In the genomic region with DNA sequence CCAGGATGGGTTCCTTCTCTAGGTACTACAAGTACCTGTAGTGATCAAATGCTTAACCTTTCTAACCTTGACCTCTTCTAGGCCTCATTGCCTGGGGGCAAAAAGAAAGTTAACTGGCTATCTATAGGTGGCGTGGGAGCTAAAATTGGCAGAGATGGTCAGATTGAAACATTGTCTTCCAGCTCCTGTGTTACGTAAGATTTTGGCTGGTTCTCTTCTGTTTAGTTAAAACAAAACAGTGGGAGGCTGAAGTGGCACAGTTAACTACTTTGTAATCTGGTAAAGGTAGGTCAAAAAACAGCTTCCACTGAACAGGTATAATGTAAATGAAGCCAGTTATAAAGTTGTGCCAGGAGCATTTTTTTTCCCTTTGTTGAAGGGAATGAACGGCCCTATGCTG, we compare ENCODE assay signal across 26 cellular contexts.
"Had no signal": no experiment of that assay in that cellular context is flagged by ENCODE, and none has a peak within 500 bp of the region (broad histone marks: within the 10 kb centered on the region; RNA-seq: fewer than 3 reads in every experiment).

No MANE protein-coding gene starts in this region.

- H3K4me1 ChIP-seq: gastroesophageal sphincter, uterus had no signal

- H3K4me1 Mint-ChIP-seq: activated CD4-positive, alpha-beta T cell treated with anti-CD3 and anti-CD28 coated beads for 36 hours; activated CD8-positive, alpha-beta memory T cell treated with anti-CD3 and anti-CD28 coated beads, Interleukin-2, amount 10 ng/mL, durations not matched to agents 7 days and 5 days; stimulated activated effector memory CD8-positive, alpha-beta T cell treated with anti-CD3 and anti-CD28 coated beads, Interleukin-12 subunit alpha, Interleukin-12 subunit beta, amount 100 ng/mL, for 72 hours had no signal

- H3K4me2 ChIP-seq: hepatocyte had no signal

- H3K36me3 Mint-ChIP-seq: activated naive CD4-positive, alpha-beta T cell treated with anti-CD3 and anti-CD28 coated beads, Interleukin-2, amount 50 U/mL, for 72 hours; brain; stimulated activated effector memory CD8-positive, alpha-beta T cell treated with anti-CD3 and anti-CD28 coated beads, Interleukin-12 subunit alpha, Interleukin-12 subunit beta, amount 100 ng/mL, for 72 hours had no signal

- FAIRE-seq: small intestine had no signal

- DNase-seq: activated CD4-positive, alpha-beta T cell treated with anti-CD3 and anti-CD28 coated beads for 36 hours; activated CD4-positive, CD25-positive, alpha-beta regulatory T cell; activated CD8-positive, alpha-beta memory T cell treated with anti-CD3 and anti-CD28 coated beads, Interleukin-2, amount 10 ng/mL, durations not matched to agents 7 days and 5 days; activated CD8-positive, alpha-beta T cell treated with anti-CD3 and anti-CD28 coated beads, Interleukin-2, amount 10 ng/mL, durations not matched to agents 7 days and 5 days; activated naive CD4-positive, alpha-beta T cell; activated T-cell treated with anti-CD3 and anti-CD28 coated beads, Interleukin-2, amount 50 U/mL, for 72 hours; islet precursor cell; left ventricle myocardium superior; mammary epithelial cell; retina; sigmoid colon; small intestine; stimulated activated CD4-positive, alpha-beta T cell treated with anti-CD3 and anti-CD28 coated beads, Interleukin-4, amount 100 ng/mL, for 24 hours; T-helper 1 cell; trophoblast cell; uterus had no signal

- H3K27me3 Mint-ChIP-seq: activated CD4-positive, alpha-beta T cell treated with anti-CD3 and anti-CD28 coated beads for 36 hours; activated CD8-positive, alpha-beta memory T cell treated with anti-CD3 and anti-CD28 coated beads, Interleukin-2, amount 10 ng/mL, durations not matched to agents 7 days and 5 days; brain; progenitor cell of endocrine pancreas; stimulated activated naive CD8-positive, alpha-beta T cell treated with anti-CD3 and anti-CD28 coated beads, Interleukin-15, Interleukin-2, amounts not matched to agents 100 ng/mL and 50 ng/mL, for 24 hours had no signal

- H3K9me3 Mint-ChIP-seq: activated naive CD4-positive, alpha-beta T cell treated with anti-CD3 and anti-CD28 coated beads, Interleukin-2, amount 50 U/mL, for 72 hours; activated T-cell treated with anti-CD3 and anti-CD28 coated beads, Interleukin-2, amount 50 U/mL, for 72 hours; brain; nephron; stimulated activated effector memory CD8-positive, alpha-beta T cell treated with anti-CD3 and anti-CD28 coated beads, Interleukin-12 subunit alpha, Interleukin-12 subunit beta, amount 100 ng/mL, for 72 hours; stimulated activated naive CD8-positive, alpha-beta T cell treated with anti-CD3 and anti-CD28 coated beads, Interleukin-15, Interleukin-2, amounts not matched to agents 100 ng/mL and 50 ng/mL, for 24 hours; T-helper 2 cell treated with Interferon-gamma antibody and Interleukin-4, amounts not matched to agents 5 μg/mL and 100 μg/mL, for 36 hours had no signal

- H3K27me3 ChIP-seq: gastroesophageal sphincter, hepatocyte, sigmoid colon had no signal

- H3K9me3 ChIP-seq: gastroesophageal sphincter, sigmoid colon, thoracic aorta, uterus had no signal

- H3K4me3 Mint-ChIP-seq: activated CD4-positive, alpha-beta T cell treated with anti-CD3 and anti-CD28 coated beads for 36 hours; activated CD8-positive, alpha-beta memory T cell treated with anti-CD3 and anti-CD28 coated beads, Interleukin-2, amount 10 ng/mL, durations not matched to agents 7 days and 5 days; activated CD8-positive, alpha-beta T cell treated with anti-CD3 and anti-CD28 coated beads, Interleukin-2, amount 10 ng/mL, durations not matched to agents 7 days and 5 days; activated T-cell treated with anti-CD3 and anti-CD28 coated beads, Interleukin-2, amount 50 U/mL, for 72 hours; brain; nephron; stimulated activated effector memory CD8-positive, alpha-beta T cell treated with anti-CD3 and anti-CD28 coated beads, Interleukin-12 subunit alpha, Interleukin-12 subunit beta, amount 100 ng/mL, for 72 hours; stimulated activated naive CD8-positive, alpha-beta T cell treated with anti-CD3 and anti-CD28 coated beads, Interleukin-15, Interleukin-2, amounts not matched to agents 100 ng/mL and 50 ng/mL, for 24 hours; T-helper 2 cell treated with Interferon-gamma antibody and Interleukin-4, amounts not matched to agents 5 μg/mL and 100 μg/mL, for 36 hours had no signal

- H3K27ac Mint-ChIP-seq: activated CD4-positive, alpha-beta T cell treated with anti-CD3 and anti-CD28 coated beads for 36 hours; activated CD8-positive, alpha-beta memory T cell treated with anti-CD3 and anti-CD28 coated beads, Interleukin-2, amount 10 ng/mL, durations not matched to agents 7 days and 5 days; activated CD8-positive, alpha-beta T cell treated with anti-CD3 and anti-CD28 coated beads, Interleukin-2, amount 10 ng/mL, durations not matched to agents 7 days and 5 days; activated naive CD4-positive, alpha-beta T cell treated with anti-CD3 and anti-CD28 coated beads, Interleukin-2, amount 50 U/mL, for 72 hours; activated T-cell treated with anti-CD3 and anti-CD28 coated beads, Interleukin-2, amount 50 U/mL, for 72 hours; brain; nephron; progenitor cell of endocrine pancreas; stimulated activated effector memory CD8-positive, alpha-beta T cell treated with anti-CD3 and anti-CD28 coated beads, Interleukin-12 subunit alpha, Interleukin-12 subunit beta, amount 100 ng/mL, for 72 hours; stimulated activated naive CD8-positive, alpha-beta T cell treated with anti-CD3 and anti-CD28 coated beads, Interleukin-15, Interleukin-2, amounts not matched to agents 100 ng/mL and 50 ng/mL, for 24 hours; T-helper 2 cell treated with Interferon-gamma antibody and Interleukin-4, amounts not matched to agents 5 μg/mL and 100 μg/mL, for 36 hours had no signal

- H3K4me3 ChIP-seq: gastroesophageal sphincter, hepatocyte, sigmoid colon, thoracic aorta, uterus had no signal

- H3K79me2 ChIP-seq: hepatocyte had no signal

- H3K36me3 ChIP-seq: gastroesophageal sphincter, sigmoid colon, thoracic aorta, uterus had no signal

- H3K27ac ChIP-seq: gastroesophageal sphincter, hepatocyte, sigmoid colon, thoracic aorta, uterus had no signal

- ATAC-seq: activated CD4-positive, alpha-beta T cell treated with anti-CD3 and anti-CD28 coated beads for 36 hours; activated CD8-positive, alpha-beta memory T cell treated with anti-CD3 and anti-CD28 coated beads, Interleukin-2, amount 10 ng/mL, durations not matched to agents 7 days and 5 days; activated CD8-positive, alpha-beta T cell treated with anti-CD3 and anti-CD28 coated beads, Interleukin-2, amount 10 ng/mL, durations not matched to agents 7 days and 5 days; activated naive CD4-positive, alpha-beta T cell treated with anti-CD3 and anti-CD28 coated beads, Interleukin-2, amount 50 U/mL, for 72 hours; activated T-cell treated with anti-CD3 and anti-CD28 coated beads, Interleukin-2, amount 50 U/mL, for 72 hours; gastroesophageal sphincter; left ventricle myocardium superior; stimulated activated effector memory CD8-positive, alpha-beta T cell treated with anti-CD3 and anti-CD28 coated beads, Interleukin-12 subunit alpha, Interleukin-12 subunit beta, amount 100 ng/mL, for 72 hours had no signal

- H2AFZ ChIP-seq: hepatocyte had no signal
